8 cellular contexts compared by ENCODE assay signal in the genomic region with DNA sequence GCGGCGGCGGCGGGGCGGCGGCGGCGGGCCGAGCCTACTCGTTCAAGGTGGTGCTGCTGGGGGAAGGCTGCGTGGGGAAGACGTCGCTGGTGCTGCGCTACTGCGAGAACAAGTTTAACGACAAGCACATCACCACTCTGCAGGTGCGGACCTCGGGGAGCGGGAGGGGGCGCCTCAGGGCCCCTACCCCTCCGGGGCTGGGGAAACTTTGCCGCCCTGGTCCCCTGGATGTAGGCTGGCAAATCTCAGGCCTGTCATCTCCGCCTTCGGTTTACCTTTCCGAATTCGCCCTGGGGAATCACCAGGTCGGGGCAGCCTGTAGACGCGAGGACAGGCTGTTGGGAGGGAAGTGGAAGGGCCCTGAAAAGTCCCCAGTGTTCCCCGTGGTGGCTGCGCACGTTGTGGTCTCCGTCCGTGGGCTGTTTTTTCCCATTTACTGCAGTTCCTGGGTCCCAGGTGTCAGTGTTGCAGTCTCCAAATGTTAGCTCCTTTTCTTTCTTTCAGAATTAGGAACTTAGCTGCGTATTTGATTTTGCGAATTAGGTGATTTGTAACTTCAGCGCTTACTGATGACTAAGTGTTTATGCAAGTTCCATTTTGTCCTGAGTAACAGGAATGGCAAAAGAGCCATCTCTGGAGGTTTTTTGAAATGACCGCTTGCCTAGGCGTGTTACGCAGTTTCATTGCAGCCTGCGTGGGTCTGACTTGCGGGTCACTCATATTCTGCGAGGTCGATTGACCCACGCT. TPM values are rescaled to one million over a fixed set of nuclear protein-coding genes. Genes with fewer than 3 reads are reported as not detected.
DNase-seq lines count a peak whose midpoint lies in the region; ATAC-seq and TF ChIP-seq lines count a peak whose summit lies in the region.

No MANE protein-coding gene starts in this region.

- H3K79me2 ChIP-seq in KMS-11 (ENCODE audit: insufficient read depth, low read depth), result peaks cover 53% of the 10 kb centered on the region

- CTCF ChIA-PET in activated CD4-positive, alpha-beta T cell treated with anti-CD3 and anti-CD28 coated beads, Interleukin-2, amount 10 ng/mL, durations not matched to agents 7 days and 5 days (lab: Charles Lee), result interaction anchor here (1.3 to 1.5 kb wide), 2 partner anchors 14 to 25 kb away, joined by 4 read pairs; no protein-coding TSS in a partner anchor

- peaks cover 41% of the 10 kb centered on the region for H3K36me3 Mint-ChIP-seq in activated CD4-positive, alpha-beta T cell treated with anti-CD3 and anti-CD28 coated beads, Interleukin-2, amount 10 ng/mL, durations not matched to agents 7 days and 5 days (ENCODE audit: low read depth)

- peak overlapping the region; percentile 97 for H3K27ac Mint-ChIP-seq in activated CD4-positive, alpha-beta T cell treated with anti-CD3 and anti-CD28 coated beads, Interleukin-2, amount 10 ng/mL, durations not matched to agents 7 days and 5 days

- H3K27me3 Mint-ChIP-seq in activated CD4-positive, alpha-beta T cell treated with anti-CD3 and anti-CD28 coated beads, Interleukin-2, amount 10 ng/mL, durations not matched to agents 7 days and 5 days, result peaks cover 17% of the 10 kb centered on the region

- no peaks in the 10 kb centered on the region for H3K27me3 ChIP-seq in KMS-11 (ENCODE audit: insufficient read depth, low read depth)
- H3K27me3 ChIP-seq in dorsolateral prefrontal cortex, result no peaks in the 10 kb centered on the region
- peaks cover 0 to 12% of the 10 kb centered on the region in 2 experiments for H3K27me3 ChIP-seq in mesenchymal stem cell (ENCODE audit: control insufficient read depth in 1 of 2, insufficient read depth in 1 of 2, low read length in 2 of 2)

- peak overlapping the region in 1 of 2 experiments; percentile 94 for H3K14ac ChIP-seq in mesenchymal stem cell (ENCODE audit: low read length in 2 of 2)

- H2AFZ ChIP-seq in KMS-11 (ENCODE audit: low read depth), result peak overlapping the region; percentile 88
- peak overlapping the region; percentile 95 for H2AFZ ChIP-seq in mesenchymal stem cell (ENCODE audit: low read depth, low read length)

- POLR2A ChIA-PET in activated CD4-positive, alpha-beta T cell treated with anti-CD3 and anti-CD28 coated beads, Interleukin-2, amount 10 ng/mL, durations not matched to agents 7 days and 5 days (lab: Charles Lee), result no interaction called here

- no peak overlapping the region for H2BK12ac ChIP-seq in mesenchymal stem cell (ENCODE audit: low read length in 2 of 2)

- peaks cover 23% of the 10 kb centered on the region for H3K9me3 ChIP-seq in mesenchymal stem cell (ENCODE audit: control insufficient read depth, low read length)

- intact Hi-C loops in dorsolateral prefrontal cortex (cut with DNase I), result loop anchor here (10.0 kb wide), 4 partner anchors 79 to 341 kb away; partner anchors contain the start of genes TBC1D15 (in 1 of the 2), THAP2 (in 1 of the 2) and ZFC3H1 (in 1 of the 2)

- peaks cover 22% of the 10 kb centered on the region for H3K9me3 Mint-ChIP-seq in activated CD4-positive, alpha-beta T cell treated with anti-CD3 and anti-CD28 coated beads, Interleukin-2, amount 10 ng/mL, durations not matched to agents 7 days and 5 days

- no peaks in the 10 kb centered on the region for H3K79me1 ChIP-seq in mesenchymal stem cell (replicated peaks; ENCODE audit: low read length, poor library complexity, severe bottlenecking)

- TF ChIP-seq CTCF in KMS-11 (conservative IDR thresholded peaks at IDR 0.05; ENCODE audit: low read depth, low read length) (peak; percentile 17; the same call in 1 of the 2 replicates), dorsolateral prefrontal cortex (IDR thresholded peaks at IDR 0.05 in 54 of 56, conservative IDR thresholded peaks at IDR 0.05 in 2 of 56; ENCODE audit: low read depth in 1 of 56, partially characterized antibody in 56 of 56) (no peak)

- H2BK120ac ChIP-seq in mesenchymal stem cell (ENCODE audit: low read depth, low read length), result peak overlapping the region; percentile 97

- H2BK15ac ChIP-seq in mesenchymal stem cell (ENCODE audit: low read depth, poor library complexity, severe bottlenecking), result peak overlapping the region; percentile 100

- H3K4me1 ChIP-seq in KMS-11 (ENCODE audit: low read depth, poor library complexity, severe bottlenecking) (peaks cover 25% of the 10 kb centered on the region), mesenchymal stem cell (ENCODE audit: control insufficient read depth, insufficient read depth, low read depth, low read length) (peaks cover 3% of the 10 kb centered on the region)

- H3K18ac ChIP-seq in mesenchymal stem cell (ENCODE audit: low read depth in 1 of 2, low read length in 2 of 2), result peak overlapping the region; percentile 95 to 100

- H3K4ac ChIP-seq in mesenchymal stem cell (ENCODE audit: low read depth in 1 of 2, low read length in 2 of 2), result peak overlapping the region; percentile 81 to 96

- peak; percentile 24 for DNase-seq in GM04504 (ENCODE audit: low read depth)
- peak; percentile 46 for DNase-seq in activated CD4-positive, alpha-beta T cell treated with anti-CD3 and anti-CD28 coated beads, Interleukin-2, amount 10 ng/mL, durations not matched to agents 7 days and 5 days
- peak in 7 of 10 donors; percentile 23 to 51 (median 34) for DNase-seq in dorsolateral prefrontal cortex
- peak; percentile 80 for DNase-seq in mesenchymal stem cell
- peak; percentile 26 for DNase-seq in stimulated activated CD8-positive, alpha-beta memory T cell treated with anti-CD3 and anti-CD28 coated beads, Interleukin-12 subunit alpha, Interleukin-12 subunit beta, amount 100 ng/mL, for 1 hour (ENCODE audit: low read depth)
- no peak for DNase-seq in NCI-H1436 treated with DMSO at 0.1 percent for 48 hours (lab: John Stamatoyannopoulos, UW)

- peak overlapping the region; percentile 96 to 98 for H3K23ac ChIP-seq in mesenchymal stem cell (ENCODE audit: low read length in 2 of 2)

- H3K4me3 Mint-ChIP-seq in activated CD4-positive, alpha-beta T cell treated with anti-CD3 and anti-CD28 coated beads, Interleukin-2, amount 10 ng/mL, durations not matched to agents 7 days and 5 days, result peak overlapping the region; percentile 96

- H4K91ac ChIP-seq in mesenchymal stem cell (ENCODE audit: low read length), result peak overlapping the region; percentile 94

- H3K36me3 ChIP-seq in KMS-11 (ENCODE audit: insufficient read depth) (peaks cover 18% of the 10 kb centered on the region; the same call in 1 of the 2 replicates), mesenchymal stem cell (ENCODE audit: control insufficient read depth in 1 of 2, insufficient read depth in 2 of 2, low read depth in 1 of 2, low read length in 2 of 2) (peaks cover 9 to 31% of the 10 kb centered on the region in 2 experiments)

- H3K4me3 ChIP-seq in KMS-11 (IDR thresholded peaks at IDR 0.05; ENCODE audit: insufficient read depth, low read depth, low read length) (peak overlapping the region; percentile 73), dorsolateral prefrontal cortex (peak overlapping the region; percentile 58 to 98 (median 89)), mesenchymal stem cell (ENCODE audit: insufficient read depth in 1 of 2, low read depth in 1 of 2, low read length in 2 of 2) (peak overlapping the region; percentile 99)

- H4K8ac ChIP-seq in mesenchymal stem cell (ENCODE audit: low read length), result peak overlapping the region; percentile 98

- no peak overlapping the region for H2AK5ac ChIP-seq in mesenchymal stem cell (ENCODE audit: low read length, severe bottlenecking)

- no peaks in the 10 kb centered on the region for H4K20me1 ChIP-seq in KMS-11 (ENCODE audit: insufficient read depth)

- H3K9ac ChIP-seq in KMS-11, result peak overlapping the region; percentile 91
- H3K9ac ChIP-seq in mesenchymal stem cell (ENCODE audit: low read length), result peak overlapping the region; percentile 100

- H3K27ac ChIP-seq in KMS-11, result peak overlapping the region; percentile 89
- peak overlapping the region in 58 of 59 donors; percentile 68 to 98 (median 89) for H3K27ac ChIP-seq in dorsolateral prefrontal cortex
- peak overlapping the region; percentile 61 for H3K27ac ChIP-seq in mesenchymal stem cell (ENCODE audit: low read length, poor library complexity, severe bottlenecking)

- no peak overlapping the region for H2BK5ac ChIP-seq in mesenchymal stem cell (ENCODE audit: low read depth, low read length, poor library complexity, severe bottlenecking)

- peaks cover 37% of the 10 kb centered on the region for H3K4me1 Mint-ChIP-seq in activated CD4-positive, alpha-beta T cell treated with anti-CD3 and anti-CD28 coated beads, Interleukin-2, amount 10 ng/mL, durations not matched to agents 7 days and 5 days

- 4% methylated on average over 36 of the region's 45 CpGs for WGBS in mesenchymal stem cell

- peak; percentile 47 for ATAC-seq in GM21737 (IDR thresholded peaks at IDR 0.05; ENCODE audit: unreplicated experiment)

- H3K4me2 ChIP-seq in KMS-11 (peak overlapping the region; percentile 91), mesenchymal stem cell (ENCODE audit: low read length, poor library complexity, severe bottlenecking) (peak overlapping the region; percentile 86)

RNA-seq across cellular contexts. Expression of gene RAB21, which starts 0.7 kb away (rescaled TPM):
- 10 to 100 TPM; 65.5 to 81.7 TPM for total RNA-seq in activated CD4-positive, alpha-beta T cell treated with anti-CD3 and anti-CD28 coated beads, Interleukin-2, amount 10 ng/mL, durations not matched to agents 7 days and 5 days
- 100 to 1,000 TPM in 4 of 120 experiments, 10 to 100 TPM in 116; 57.7 to 116 (median 79.5) TPM for total RNA-seq in dorsolateral prefrontal cortex
- polyA plus RNA-seq in mesenchymal stem cell (2013, experiment 1 of 2), result 42.6 TPM
- 41.2 TPM for polyA plus RNA-seq in mesenchymal stem cell (2013, experiment 2 of 2)
